Comparison of ENCODE assay signal across 15 cellular contexts in the genomic region with DNA sequence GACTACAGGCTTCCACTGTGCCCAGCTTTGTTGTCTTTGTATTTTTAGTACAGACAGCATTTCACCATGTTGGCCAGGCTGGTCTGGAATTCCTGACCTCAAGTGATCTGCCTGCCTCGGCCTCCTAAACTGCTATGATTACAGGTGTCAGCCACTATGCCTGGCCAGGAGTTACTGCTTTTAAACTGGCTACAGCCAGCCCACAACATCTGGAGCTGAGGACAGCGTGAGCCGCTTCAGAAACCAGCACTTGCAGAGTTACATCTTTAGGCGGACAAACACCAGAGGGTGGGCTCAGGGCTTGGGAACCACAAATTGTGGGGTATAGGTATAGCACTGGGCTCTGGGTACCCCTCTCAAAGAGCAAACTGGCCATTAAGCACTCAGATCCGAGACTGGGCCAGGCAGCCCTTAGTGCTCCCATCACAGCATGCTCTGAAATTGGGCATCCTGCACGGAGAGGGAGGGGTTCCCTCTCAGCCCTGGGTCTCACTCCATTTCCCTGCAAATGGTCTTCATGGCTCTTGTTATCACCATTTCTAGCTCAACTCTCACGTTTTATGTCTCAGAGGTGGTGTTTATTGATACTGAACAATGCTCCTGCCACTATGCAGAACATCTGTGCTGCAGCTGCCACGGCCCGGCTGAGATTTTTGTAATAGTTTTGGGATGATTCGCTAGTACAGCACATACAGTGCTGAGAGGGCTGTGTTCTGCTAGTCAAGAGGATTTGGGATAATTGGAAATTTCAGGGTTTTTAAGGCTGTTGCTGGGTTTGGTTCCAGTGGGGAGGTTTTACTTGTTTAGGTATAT.
DNase-seq lines count a peak whose midpoint lies in the region; ATAC-seq, FAIRE-seq and TF ChIP-seq lines count a peak whose summit lies in the region.
"Had no signal": no experiment of that assay in that cellular context is flagged by ENCODE, and none has a peak within 500 bp of the region (broad histone marks: within the 10 kb centered on the region; RNA-seq: fewer than 3 reads in every experiment).

No MANE protein-coding gene starts in this region.

- peak; percentile 97 for FAIRE-seq in endometrium (lab: Jason Lieb, UNC)
- FAIRE-seq: GM12878 had no signal

- peak overlapping the region; percentile 92 for H2BK20ac ChIP-seq in IMR-90 (ENCODE audit: low read depth, low read length)

- TF ChIP-seq CTCF in AG04450 (IDR thresholded peaks at IDR 0.05; ENCODE audit: low read depth, low read length), result no peak
- no peak for TF ChIP-seq CTCF in IMR-90 (conservative IDR thresholded peaks at IDR 0.05; ENCODE audit: low read depth, low read length)

- H4K5ac ChIP-seq in IMR-90 (ENCODE audit: low read depth, low read length), result peak overlapping the region; percentile 76

- DNase-seq in AG04450 (ENCODE audit: low read depth, low spot score) (peak; percentile 91), IMR-90 (peak; percentile 95), CD1c-positive myeloid dendritic cell (ENCODE audit: extremely low spot score) (no peak), AML-193 (lab: John Stamatoyannopoulos, UW) (no peak)
- DNase-seq in activated CD4-positive, alpha-beta T cell treated with anti-CD3 and anti-CD28 coated beads, Interleukin-2, amount 50 U/mL, for 48 hours, result no peak
- DNase-seq: activated CD4-positive, alpha-beta T cell treated with anti-CD3 and anti-CD28 coated beads, Interleukin-2, amount 10 ng/mL, durations not matched to agents 24 days and 14 days; DMS 273 treated with DMSO at 0.1 percent for 48 hours; left cardiac atrium; NCI-H2171 treated with DMSO at 0.1 percent for 48 hours; stimulated activated CD4-positive, alpha-beta T cell treated with anti-CD3 and anti-CD28 coated beads, Interleukin-12 subunit alpha, Interleukin-12 subunit beta, amount 100 ng/mL, for 4 hours had no signal

- BruUV-seq in IMR-90 (replicated peaks; lab: Mats Ljungman, UMichigan), result no TSS peak

- ATAC-seq in IMR-90 (ENCODE audit: low read depth), result peak; percentile 97
- ATAC-seq in HG03460 (IDR thresholded peaks at IDR 0.05; ENCODE audit: unreplicated experiment), result no peak
- ATAC-seq: GM12878 had no signal

- H3K18ac ChIP-seq in IMR-90 (ENCODE audit: low read depth, low read length), result peak overlapping the region; percentile 72

- H3K14ac ChIP-seq in IMR-90 (replicated peaks; ENCODE audit: low read depth, low read length), result peak overlapping the region; percentile 51; the same call in 1 of the 2 replicates

- no peak for TF ChIP-seq POLR2A in IMR-90 (IDR thresholded peaks at IDR 0.05; ENCODE audit: low read depth, low read length)

- H3K9ac ChIP-seq in IMR-90 (ENCODE audit: low read depth, low read length), result peak overlapping the region; percentile 14; the same call in 1 of the 2 replicates

- H3K27me3 ChIP-seq in AG04450 (ENCODE audit: control insufficient read depth, insufficient read depth, low read length) (no peaks in the 10 kb centered on the region), IMR-90 (ENCODE audit: control insufficient read depth, insufficient read depth, low read length) (no peaks in the 10 kb centered on the region)
- H3K27me3 ChIP-seq: esophagus muscularis mucosa had no signal

- H3K4me2 ChIP-seq in IMR-90 (ENCODE audit: low read depth, low read length), result peak overlapping the region; percentile 29; the same call in 1 of the 2 replicates

- H3K9me1 ChIP-seq in IMR-90 (ENCODE audit: insufficient read depth, low read length), result peaks cover 9% of the 10 kb centered on the region

- H3K27ac ChIP-seq in AG04450 (ENCODE audit: low read depth, low read length) (peak overlapping the region; percentile 93), IMR-90 (ENCODE audit: insufficient read depth, low read length) (peak overlapping the region; percentile 87), mesodermal cell (ENCODE audit: low read depth, low read length, severe bottlenecking) (peak overlapping the region; percentile 10)

- dilution Hi-C loops in IMR-90 (cut with HindIII; ENCODE audit: low sequenced_read_pairs, unreplicated experiment), result no loop called here

- peak overlapping the region; percentile 65; the same call in 2 of the 3 replicates for H2BK15ac ChIP-seq in IMR-90 (ENCODE audit: low read depth, low read length)

- 0 out of 2 replicates have a peak overlapping the region, but pooled peaks have one; percentile 14 for H3K56ac ChIP-seq in IMR-90 (ENCODE audit: extremely low read depth, insufficient read depth, low read length)

- 0 out of 2 replicates have a peak overlapping the region, but pooled peaks have one; percentile 5 for H3K23ac ChIP-seq in IMR-90 (ENCODE audit: low read depth, low read length)

- in situ Hi-C loops in IMR-90 (cut with MboI; ENCODE audit: low sequenced_read_pairs), result loop anchor here (10.0 kb wide), 1 partner anchor 539 kb away; a partner anchor contains a TSS

- no peak overlapping the region for H3K4me3 ChIP-seq in AG04450 (ENCODE audit: low read depth, low read length)
- H3K4me3 ChIP-seq in IMR-90 (ENCODE audit: insufficient read depth, low read depth, low read length), result no peak overlapping the region
- no peak overlapping the region for H3K4me3 ChIP-seq in mesodermal cell (ENCODE audit: extremely low read depth, insufficient read depth, low read length, poor library complexity, severe bottlenecking)
- H3K4me3 ChIP-seq: esophagus muscularis mucosa, GM12878 had no signal

- POLR2A ChIA-PET in AG04450 (lab: Yijun Ruan, JAX), result interaction anchor here (0.6 to 2.3 kb wide), 3 partner anchors 39 to 355 kb away, joined by 3 to 14 read pairs (median 3); no protein-coding TSS in a partner anchor
- POLR2A ChIA-PET in IMR-90 (lab: Charles Lee; ENCODE audit: unreplicated experiment), result interaction anchor here (0.8 kb wide), 1 partner anchor 24 kb away, joined by 4 read pairs; no protein-coding TSS in a partner anchor

- H3K9me3 ChIP-seq in AG04450 (ENCODE audit: control insufficient read depth, insufficient read depth, low read length), result peaks cover 6% of the 10 kb centered on the region
- peaks cover 11% of the 10 kb centered on the region for H3K9me3 ChIP-seq in IMR-90 (ENCODE audit: control insufficient read depth, insufficient read depth, low read length)
- peaks cover 10% of the 10 kb centered on the region for H3K9me3 ChIP-seq in mesodermal cell (ENCODE audit: control insufficient read depth, low read length)

- peak overlapping the region; percentile 28 for H2AFZ ChIP-seq in IMR-90 (replicated peaks; ENCODE audit: low read length, poor library complexity)

- peak overlapping the region; percentile 33 for H2AK9ac ChIP-seq in IMR-90 (replicated peaks; ENCODE audit: low read depth, low read length, poor library complexity)

- H4K91ac ChIP-seq in IMR-90 (ENCODE audit: insufficient read depth, low read depth, low read length), result peak overlapping the region; percentile 78

- H3K4me1 ChIP-seq in IMR-90 (ENCODE audit: control insufficient read depth, insufficient read depth, low read length), result peaks cover 11% of the 10 kb centered on the region
- H3K4me1 ChIP-seq in mesodermal cell (ENCODE audit: control insufficient read depth, insufficient read depth, low read length, poor library complexity, severe bottlenecking), result peaks cover 11% of the 10 kb centered on the region

- H2BK5ac ChIP-seq in IMR-90 (ENCODE audit: low read depth, low read length, poor library complexity, severe bottlenecking), result peak overlapping the region; percentile 63

- H4K8ac ChIP-seq in IMR-90 (ENCODE audit: low read depth in 2 of 2, low read length in 2 of 2), result peak overlapping the region; percentile 16 to 89; a peak in 3 of 4 replicates

- intact Hi-C loops in IMR-90 (cut with micrococcal nuclease), result no loop called here

- peak overlapping the region; percentile 87 for H2AK5ac ChIP-seq in IMR-90 (ENCODE audit: low read depth, low read length)

- no peaks in the 10 kb centered on the region for H3K79me1 ChIP-seq in IMR-90 (ENCODE audit: low read depth in 1 of 2, low read length in 2 of 2)

- 100% methylated on average over 1 of the region's 10 CpGs; no CpG with 5 or more reads in 1 of the 2 experiments for WGBS in IMR-90 (ENCODE audit: extremely low coverage in 2 of 2, insufficient read length in 1 of 2), 2 experiments
- 86 to 93% methylated on average over 8 of the region's 10 CpGs for WGBS in mesodermal cell (ENCODE audit: insufficient coverage in 2 of 2), 2 experiments

- peak overlapping the region; percentile 75 for H3K4ac ChIP-seq in IMR-90 (ENCODE audit: low read depth, low read length)

- peak overlapping the region; percentile 93 for H2BK120ac ChIP-seq in IMR-90 (ENCODE audit: low read depth, low read length)

- H3K36me3 ChIP-seq in IMR-90 (ENCODE audit: control insufficient read depth, insufficient read depth, low read length), result no peaks in the 10 kb centered on the region
- H3K36me3 ChIP-seq in mesodermal cell (ENCODE audit: control insufficient read depth, insufficient read depth, low read length), result no peaks in the 10 kb centered on the region
- H3K36me3 ChIP-seq: esophagus muscularis mucosa had no signal

- TF ChIP-seq RAD21 in IMR-90 (IDR thresholded peaks at IDR 0.05; ENCODE audit: low read length), result no peak

- no peaks in the 10 kb centered on the region for H4K20me1 ChIP-seq in IMR-90 (ENCODE audit: insufficient read depth, low read length)

- CTCF ChIA-PET in AG04450 (lab: Charles Lee) (interaction anchor here (1.1 kb wide), 2 partner anchors 9 to 136 kb away, joined by 3 to 4 read pairs; no protein-coding TSS in a partner anchor), IMR-90 (lab: Yijun Ruan, JAX) (interaction anchor here (0.6 to 1.5 kb wide), 3 partner anchors 24 to 355 kb away, joined by 3 read pairs; no protein-coding TSS in a partner anchor)

TF ChIP-seq in IMR-90, 13 proteins besides CTCF, POLR2A, EP300 and RAD21 (continues in another document):
- TF ChIP-seq, protein P1, sequence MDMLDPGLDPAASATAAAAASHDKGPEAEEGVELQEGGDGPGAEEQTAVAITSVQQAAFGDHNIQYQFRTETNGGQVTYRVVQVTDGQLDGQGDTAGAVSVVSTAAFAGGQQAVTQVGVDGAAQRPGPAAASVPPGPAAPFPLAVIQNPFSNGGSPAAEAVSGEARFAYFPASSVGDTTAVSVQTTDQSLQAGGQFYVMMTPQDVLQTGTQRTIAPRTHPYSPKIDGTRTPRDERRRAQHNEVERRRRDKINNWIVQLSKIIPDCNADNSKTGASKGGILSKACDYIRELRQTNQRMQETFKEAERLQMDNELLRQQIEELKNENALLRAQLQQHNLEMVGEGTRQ (IDR thresholded peaks at IDR 0.05; ENCODE audit: low read depth, low read length), result no peak
- peak; percentile 86 for TF ChIP-seq RCOR1 (IDR thresholded peaks at IDR 0.05; ENCODE audit: insufficient replicate concordance, low read length)
- no peak for TF ChIP-seq RFX5 (IDR thresholded peaks at IDR 0.05; ENCODE audit: low read depth, low read length)
- no peak; the same call in 1 of the 2 replicates for TF ChIP-seq SMC3 (IDR thresholded peaks at IDR 0.05; ENCODE audit: low read depth, low read length)
- TF ChIP-seq NFE2L2 (IDR thresholded peaks at IDR 0.05; ENCODE audit: low read depth, low read length), result no peak
- peak; percentile 98 for TF ChIP-seq BHLHE40 (IDR thresholded peaks at IDR 0.05; ENCODE audit: low read depth, low read length)
- no peak for TF ChIP-seq MAFK (IDR thresholded peaks at IDR 0.05; ENCODE audit: low read depth, low read length)
- TF ChIP-seq CHD1 (IDR thresholded peaks at IDR 0.05; ENCODE audit: low read depth, low read length), result no peak
- TF ChIP-seq CEBPB (IDR thresholded peaks at IDR 0.05; ENCODE audit: low read depth, low read length), result no peak

Comparison
In these comparisons a context has a peak if more than half of its experiments do, and no peak if none do; other contexts are left out.
1. DNase-seq: peak in AG04450 (single experiment) and IMR-90 (single experiment); none in activated CD4-positive, alpha-beta T cell treated with anti-CD3 and anti-CD28 coated beads, Interleukin-2, amount 50 U/mL, for 48 hours (0 of 2), CD1c-positive myeloid dendritic cell (single experiment) and AML-193 (0 of 2).
2. H3K27ac ChIP-seq: peak in every context shown above with its lines; median percentile 93 in AG04450; 87 in IMR-90; 10 in mesodermal cell.